8 cellular contexts compared by ENCODE assay signal in the genomic region with DNA sequence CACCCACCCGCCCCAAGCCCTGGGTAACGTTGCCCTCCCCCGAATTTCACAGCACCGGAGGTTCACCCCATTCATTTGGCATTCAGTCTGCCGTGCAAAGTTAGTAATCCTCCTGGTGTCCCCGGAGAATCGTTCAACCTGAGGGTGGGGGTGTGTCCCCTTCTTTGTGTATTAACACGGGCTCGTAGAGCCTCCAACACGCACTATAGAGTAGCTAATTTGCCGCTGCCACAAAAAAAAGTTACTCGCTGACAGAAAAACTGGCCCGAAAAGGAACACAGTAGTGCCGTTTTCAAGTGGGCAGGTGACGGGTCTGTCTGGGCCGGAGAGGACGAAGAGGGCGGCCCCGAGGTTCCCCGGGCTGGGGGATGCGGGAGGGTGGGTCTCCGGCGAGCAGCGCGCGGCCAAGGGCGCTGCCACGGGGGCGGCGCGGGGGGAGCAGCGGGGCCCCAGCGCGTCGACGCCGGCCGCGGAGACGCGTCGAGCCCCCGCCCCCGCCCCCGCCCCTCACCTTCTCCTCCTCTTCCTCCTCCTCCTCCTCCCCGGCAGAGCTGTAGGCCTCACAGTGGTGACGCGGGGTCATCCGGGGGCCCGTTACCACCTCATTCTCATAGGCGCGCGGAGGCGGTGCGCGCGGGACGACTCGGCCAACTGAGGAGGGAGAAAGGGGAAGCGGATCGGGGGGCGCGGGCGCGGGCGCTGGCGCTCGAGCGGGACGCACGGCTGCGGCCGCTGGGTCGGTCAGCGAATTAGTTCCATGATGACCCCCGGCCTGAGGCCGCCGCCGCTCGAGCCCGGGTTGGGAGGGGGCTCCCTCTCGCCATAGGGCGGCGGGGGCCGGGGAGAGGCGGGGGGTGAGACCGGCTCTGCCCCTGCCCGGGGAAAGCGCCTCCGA. TPM values are rescaled to one million over a fixed set of nuclear protein-coding genes. Genes with fewer than 3 reads are reported as not detected.
DNase-seq lines count a peak whose midpoint lies in the region; ATAC-seq and TF ChIP-seq lines count a peak whose summit lies in the region.

No MANE protein-coding gene starts in this region.

- DNase-seq in NCI-H524 (lab: John Stamatoyannopoulos, UW) (peak; percentile 2 to 37), NCI-H524 treated with DMSO at 0.1 percent for 48 hours (lab: John Stamatoyannopoulos, UW) (no peak), OCI-M1 (lab: John Stamatoyannopoulos, UW) (peak; percentile 85), fibroblast of gingiva (ENCODE audit: low read depth) (peak; percentile 64), natural killer cell (peak; percentile 72)
- DNase-seq in activated T-cell treated with anti-CD3 and anti-CD28 coated beads, Interleukin-2, amount 50 U/mL, for 24 hours = peak; percentile 81
- DNase-seq in stimulated activated naive CD4-positive, alpha-beta T cell treated with Interleukin-2 at 50 U/mL for 16 hours (lab: John Stamatoyannopoulos, UW) = peak; percentile 80

- H3K4me1 Mint-ChIP-seq in activated T-cell treated with anti-CD3 and anti-CD28 coated beads, Interleukin-2, amount 50 U/mL, for 24 hours (ENCODE audit: low read depth) = peaks cover 54% of the 10 kb centered on the region
- peaks cover 46 to 49% of the 10 kb centered on the region in 2 donors for H3K4me1 Mint-ChIP-seq in natural killer cell

- H3K36me3 Mint-ChIP-seq in activated T-cell treated with anti-CD3 and anti-CD28 coated beads, Interleukin-2, amount 50 U/mL, for 24 hours (ENCODE audit: low read depth) = peaks cover 24% of the 10 kb centered on the region
- H3K36me3 Mint-ChIP-seq in natural killer cell = no peaks in the 10 kb centered on the region

- peak overlapping the region; percentile 100 for H3K27ac Mint-ChIP-seq in activated T-cell treated with anti-CD3 and anti-CD28 coated beads, Interleukin-2, amount 50 U/mL, for 24 hours
- H3K27ac Mint-ChIP-seq in natural killer cell = no peak overlapping the region

- H3K27me3 Mint-ChIP-seq in activated T-cell treated with anti-CD3 and anti-CD28 coated beads, Interleukin-2, amount 50 U/mL, for 24 hours = no peaks in the 10 kb centered on the region
- H3K27me3 Mint-ChIP-seq in natural killer cell (ENCODE audit: low read depth in 2 of 2) = peaks cover 0 to 3% of the 10 kb centered on the region in 2 donors

- intact Hi-C loops in natural killer cell (cut with micrococcal nuclease) = no loop called here

- no peak overlapping the region for H3K4me3 Mint-ChIP-seq in activated T-cell treated with anti-CD3 and anti-CD28 coated beads, Interleukin-2, amount 50 U/mL, for 24 hours
- peak overlapping the region; percentile 95 for H3K4me3 Mint-ChIP-seq in natural killer cell

- peak; percentile 54 for ATAC-seq in HG03045 (IDR thresholded peaks at IDR 0.05; ENCODE audit: unreplicated experiment)
- ATAC-seq in natural killer cell = peak; percentile 57 to 76 (median 69)

- no peak for TF ChIP-seq CTCF in natural killer cell (IDR thresholded peaks at IDR 0.05)

- H3K9me3 Mint-ChIP-seq in activated T-cell treated with anti-CD3 and anti-CD28 coated beads, Interleukin-2, amount 50 U/mL, for 24 hours = no peaks in the 10 kb centered on the region
- H3K9me3 Mint-ChIP-seq in natural killer cell = no peaks in the 10 kb centered on the region

RNA-seq across cellular contexts. Expression of a gene that starts 0.6 kb away (rescaled TPM):
- 100 to 1,000 TPM; 243 to 266 (median 259) TPM for total RNA-seq in natural killer cell
